1 cellular context compared by ENCODE assay signal in genomic region chr15:66231421-66232266, GRCh38.
TF ChIP-seq lines count a peak whose summit lies in the region.

No MANE protein-coding gene starts in this region.

TF ChIP-seq in SK-N-SH treated with all-trans-retinoic acid at 6 μM for 48 hours, 23 proteins besides CTCF, POLR2A, EP300 and RAD21 (continued from another document):
- TF ChIP-seq CSRNP3 (CRISPR knock-in tag; IDR thresholded peaks at IDR 0.05) (no peak), GLIS3 (CRISPR knock-in tag; IDR thresholded peaks at IDR 0.05) (no peak), POU6F1 (CRISPR knock-in tag; IDR thresholded peaks at IDR 0.05; ENCODE audit: borderline replicate concordance, low read depth) (no peak), ZFP30 (CRISPR knock-in tag; IDR thresholded peaks at IDR 0.05) (no peak)
